In genomic region chr1:17668195-17668594, GRCh38 we compare ENCODE assay signal across 25 cellular contexts.
"Had no signal": no experiment of that assay in that cellular context is flagged by ENCODE, and none has a peak within 500 bp of the region (broad histone marks: within the 10 kb centered on the region; RNA-seq: fewer than 3 reads in every experiment).

No MANE protein-coding gene starts in this region.

- H3K4me3 Mint-ChIP-seq: naive thymus-derived CD8-positive, alpha-beta T cell; nephron; stimulated activated naive B cell treated with anti-CD40 and anti-IgM and Interleukin-4, amounts not matched to agents 10 μg/mL and 1 μg/mL and 100 μg/mL, for 72 hours had no signal

- H3K4me1 Mint-ChIP-seq: naive thymus-derived CD8-positive, alpha-beta T cell; stimulated activated naive B cell treated with anti-CD40 and anti-IgM and Interleukin-4, amounts not matched to agents 10 μg/mL and 1 μg/mL and 100 μg/mL, for 72 hours had no signal

- H3K27me3 Mint-ChIP-seq: stimulated activated naive B cell treated with anti-CD40 and anti-IgM and Interleukin-4, amounts not matched to agents 10 μg/mL and 1 μg/mL and 100 μg/mL, for 72 hours had no signal

- H3K36me3 ChIP-seq: uterus had no signal

- ATAC-seq: left colon; naive thymus-derived CD8-positive, alpha-beta T cell; pancreas; sciatic nerve; stimulated activated naive B cell treated with anti-CD40 and anti-IgM and Interleukin-4, amounts not matched to agents 10 μg/mL and 1 μg/mL and 100 μg/mL, for 72 hours; stimulated activated naive CD8-positive, alpha-beta T cell treated with anti-CD3 and anti-CD28 coated beads, Interleukin-15, Interleukin-2, amounts not matched to agents 100 U/mL and 50 U/mL, for 24 hours had no signal

- H3K4me1 ChIP-seq: left lung, pancreas, prostate gland, uterus had no signal

- H3K4me3 ChIP-seq: left lung, lower lobe of right lung, pancreas, prostate gland, skin epidermis, stomach, thoracic aorta, tibial artery, uterus had no signal

- H3K36me3 Mint-ChIP-seq: naive thymus-derived CD8-positive, alpha-beta T cell; stimulated activated naive B cell treated with anti-CD40 and anti-IgM and Interleukin-4, amounts not matched to agents 10 μg/mL and 1 μg/mL and 100 μg/mL, for 72 hours had no signal

- H3K9me3 Mint-ChIP-seq: naive thymus-derived CD8-positive, alpha-beta T cell; nephron; stimulated activated naive B cell treated with anti-CD40 and anti-IgM and Interleukin-4, amounts not matched to agents 10 μg/mL and 1 μg/mL and 100 μg/mL, for 72 hours had no signal

- H3K9me3 ChIP-seq: left lung, lower lobe of right lung, pancreas, prostate gland, stomach, thoracic aorta, tibial artery, uterus had no signal

- H3K27ac Mint-ChIP-seq: naive thymus-derived CD8-positive, alpha-beta T cell; nephron; stimulated activated naive B cell treated with anti-CD40 and anti-IgM and Interleukin-4, amounts not matched to agents 10 μg/mL and 1 μg/mL and 100 μg/mL, for 72 hours had no signal

- DNase-seq: kidney glomerular epithelial cell; left colon; mammary epithelial cell; mesenchymal stem cell; naive thymus-derived CD8-positive, alpha-beta T cell; nucleus accumbens; pancreas; posterior cingulate gyrus; stimulated activated CD4-positive, alpha-beta T cell treated with anti-CD3 and anti-CD28 coated beads, Interleukin-12 subunit alpha, Interleukin-12 subunit beta, amount 100 ng/mL, for 4 hours; stimulated activated CD4-positive, alpha-beta T cell treated with anti-CD3 and anti-CD28 coated beads, Interleukin-15, amount 100 ng/mL, for 24 hours; stimulated activated CD4-positive, alpha-beta T cell treated with anti-CD3 and anti-CD28 coated beads, Interleukin-2, amount 100 ng/mL, for 24 hours; stimulated activated CD4-positive, alpha-beta T cell treated with anti-CD3 and anti-CD28 coated beads, Interleukin-4, amount 100 ng/mL, for 1 hour; stimulated activated naive B cell treated with anti-CD40 and anti-IgM and Interleukin-4, amounts not matched to agents 10 μg/mL and 1 μg/mL and 100 μg/mL, for 72 hours; stimulated activated naive CD8-positive, alpha-beta T cell treated with anti-CD3 and anti-CD28 coated beads, Interleukin-15, Interleukin-2, amounts not matched to agents 100 U/mL and 50 U/mL, for 24 hours; stomach; tibial artery; trophoblast cell; uterus had no signal

- H3K27me3 ChIP-seq: left lung, pancreas, stomach, tibial artery, uterus had no signal

- H3K27ac ChIP-seq: left lung, lower lobe of right lung, pancreas, prostate gland, skin epidermis, stomach, uterus had no signal
